ENCODE assay signal across 22 cellular contexts in the genomic region with DNA sequence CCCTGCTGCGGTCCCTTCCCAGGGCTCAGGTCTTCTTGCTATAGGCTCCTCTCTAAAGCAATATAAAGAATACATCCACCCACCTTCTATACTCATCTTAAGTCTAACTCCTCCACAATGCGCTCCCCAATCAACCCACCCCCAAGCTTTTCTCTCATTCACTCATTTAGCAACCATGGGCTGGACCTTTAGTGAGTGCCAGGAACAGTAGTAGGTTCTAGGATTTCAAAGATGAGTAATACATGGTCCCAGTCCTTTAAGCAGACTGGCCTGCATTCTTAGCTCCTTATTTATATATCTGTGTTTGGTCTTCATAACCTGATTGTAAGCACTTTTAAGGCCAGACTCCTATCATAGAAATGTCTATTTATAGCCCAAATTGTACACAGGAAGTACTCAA. TPM values are rescaled to one million over a fixed set of nuclear protein-coding genes. Genes with fewer than 3 reads are reported as not detected.
"Had no signal": no experiment of that assay in that cellular context is flagged by ENCODE, and none has a peak within 500 bp of the region (broad histone marks: within the 10 kb centered on the region; RNA-seq: fewer than 3 reads in every experiment).

No MANE protein-coding gene starts in this region.

- H3K4me3 Mint-ChIP-seq: activated CD4-positive, alpha-beta T cell treated with anti-CD3 and anti-CD28 coated beads, Interleukin-2, amount 10 ng/mL, durations not matched to agents 7 days and 5 days; activated CD8-positive, alpha-beta T cell treated with anti-CD3 and anti-CD28 coated beads, Interleukin-2, amount 10 ng/mL, durations not matched to agents 7 days and 5 days; activated naive CD4-positive, alpha-beta T cell treated with anti-CD3 and anti-CD28 coated beads, Interleukin-2, amount 50 U/mL, for 24 hours; activated T-cell treated with anti-CD3 and anti-CD28 coated beads, Interleukin-2, amount 50 U/mL, for 4 hours; endodermal cell had no signal

- H3K27ac ChIP-seq: heart right ventricle, left ventricle myocardium inferior, right atrium auricular region, stomach, upper lobe of right lung had no signal

- H3K27ac Mint-ChIP-seq: activated CD4-positive, alpha-beta T cell treated with anti-CD3 and anti-CD28 coated beads, Interleukin-2, amount 10 ng/mL, durations not matched to agents 7 days and 5 days; activated CD8-positive, alpha-beta T cell treated with anti-CD3 and anti-CD28 coated beads, Interleukin-2, amount 10 ng/mL, durations not matched to agents 7 days and 5 days; activated naive CD4-positive, alpha-beta T cell treated with anti-CD3 and anti-CD28 coated beads, Interleukin-2, amount 50 U/mL, for 24 hours; endodermal cell; progenitor cell of endocrine pancreas had no signal

- H3K4me3 ChIP-seq: heart right ventricle, left ventricle myocardium inferior, right atrium auricular region, stomach, testis, upper lobe of right lung had no signal

- H3K27me3 ChIP-seq: right atrium auricular region, testis had no signal

- H3K36me3 Mint-ChIP-seq: activated naive CD4-positive, alpha-beta T cell treated with anti-CD3 and anti-CD28 coated beads, Interleukin-2, amount 50 U/mL, for 24 hours had no signal

- H3K9me3 ChIP-seq: heart right ventricle, left ventricle myocardium inferior, right atrium auricular region, stomach, testis, upper lobe of right lung had no signal

- H3K36me3 ChIP-seq: heart right ventricle, left ventricle myocardium inferior, right atrium auricular region, stomach, upper lobe of right lung had no signal

- H3K4me1 Mint-ChIP-seq: activated naive CD4-positive, alpha-beta T cell treated with anti-CD3 and anti-CD28 coated beads, Interleukin-2, amount 50 U/mL, for 24 hours; endodermal cell had no signal

- H3K9me3 Mint-ChIP-seq: activated CD4-positive, alpha-beta T cell treated with anti-CD3 and anti-CD28 coated beads, Interleukin-2, amount 10 ng/mL, durations not matched to agents 7 days and 5 days; activated naive CD4-positive, alpha-beta T cell treated with anti-CD3 and anti-CD28 coated beads, Interleukin-2, amount 50 U/mL, for 24 hours; activated T-cell treated with anti-CD3 and anti-CD28 coated beads, Interleukin-2, amount 50 U/mL, for 4 hours; endodermal cell had no signal

- ATAC-seq: activated CD8-positive, alpha-beta T cell treated with anti-CD3 and anti-CD28 coated beads, Interleukin-2, amount 10 ng/mL, durations not matched to agents 7 days and 5 days; activated T-cell treated with anti-CD3 and anti-CD28 coated beads, Interleukin-2, amount 50 U/mL, for 4 hours; upper lobe of right lung had no signal

- DNase-seq: activated CD4-positive, alpha-beta T cell treated with anti-CD3 and anti-CD28 coated beads, Interleukin-2, amount 10 ng/mL, durations not matched to agents 7 days and 5 days; activated CD8-positive, alpha-beta T cell treated with anti-CD3 and anti-CD28 coated beads, Interleukin-2, amount 10 ng/mL, durations not matched to agents 7 days and 5 days; activated effector memory CD4-positive, alpha-beta T cell treated with anti-CD3 and anti-CD28 coated beads, Interleukin-2, amount 50 U/mL, for 16 hours; activated T-cell treated with anti-CD3 and anti-CD28 coated beads, Interleukin-2, amount 50 U/mL, for 4 hours; dermis blood vessel endothelial cell; endodermal cell; heart right ventricle; kidney glomerular epithelial cell; left ventricle myocardium inferior; occipital lobe; stimulated activated CD4-positive, alpha-beta T cell treated with anti-CD3 and anti-CD28 coated beads, Interleukin-15, amount 100 ng/mL, for 24 hours; stimulated activated CD4-positive, alpha-beta T cell treated with anti-CD3 and anti-CD28 coated beads, Interleukin-2, amount 100 ng/mL, for 48 hours; stomach; T1000; testis; upper lobe of right lung had no signal

RNA-seq across cellular contexts. Expression of gene CAMK1G, which starts 5.9 kb away (rescaled TPM):
- total RNA-seq: activated CD4-positive, alpha-beta T cell treated with anti-CD3 and anti-CD28 coated beads, Interleukin-2, amount 10 ng/mL, durations not matched to agents 7 days and 5 days; activated CD8-positive, alpha-beta T cell treated with anti-CD3 and anti-CD28 coated beads, Interleukin-2, amount 10 ng/mL, durations not matched to agents 7 days and 5 days; chondrocyte; dermis blood vessel endothelial cell; left ventricle myocardium inferior; skeletal muscle tissue; T-helper 1 cell treated with Interleukin-12 subunit alpha and Interleukin-12 subunit beta and Interleukin-4 antibody, amounts not matched to agents 30 ng/mL and 1 ng/mL, for 36 hours had no signal
